21 cellular contexts compared by ENCODE assay signal in the genomic region with DNA sequence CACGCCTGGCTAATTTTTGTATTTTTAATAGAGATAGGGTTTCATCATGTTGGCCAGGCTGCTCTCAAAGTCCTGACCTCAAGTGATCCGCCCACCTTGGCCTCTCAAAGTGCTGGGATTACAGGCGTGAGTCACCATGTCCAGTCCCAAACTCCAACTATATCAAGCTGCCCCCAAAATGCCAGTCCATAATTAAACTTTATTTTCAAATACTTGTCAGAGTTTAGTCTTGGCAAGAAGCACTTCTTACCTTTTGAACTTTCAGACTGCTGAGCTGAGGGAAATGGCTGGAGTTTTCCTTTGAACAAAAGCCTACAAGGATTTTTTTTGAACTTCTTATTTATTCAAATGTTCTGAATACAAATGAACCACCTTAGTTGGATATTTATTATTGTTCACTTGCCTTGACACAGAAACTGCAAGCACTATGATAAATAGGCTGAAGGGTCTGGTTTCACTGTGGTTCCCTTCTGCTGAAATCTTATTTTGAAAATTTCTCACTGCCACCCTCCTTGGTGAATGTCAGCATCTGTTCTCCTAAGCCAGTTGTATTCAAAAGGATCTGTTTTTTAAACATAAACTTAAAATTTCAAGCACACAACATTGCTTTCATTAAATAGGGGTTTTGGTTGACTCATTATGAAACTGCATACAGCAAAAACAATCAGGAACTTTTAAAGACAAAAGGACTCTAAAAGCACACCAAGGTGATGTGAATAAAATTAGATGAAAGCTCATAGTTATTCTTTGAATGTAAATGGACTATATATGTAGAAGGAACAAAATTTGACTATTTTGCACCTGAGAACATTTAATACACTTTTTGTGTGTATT.
"Had no signal": no experiment of that assay in that cellular context is flagged by ENCODE, and none has a peak within 500 bp of the region (broad histone marks: within the 10 kb centered on the region; RNA-seq: fewer than 3 reads in every experiment).

No MANE protein-coding gene starts in this region.

- H3K4me1 ChIP-seq: breast epithelium, upper lobe of left lung had no signal

- H3K36me3 ChIP-seq: breast epithelium, upper lobe of left lung had no signal

- H3K4me3 ChIP-seq: breast epithelium, upper lobe of left lung had no signal

- FAIRE-seq: frontal cortex, small intestine had no signal

- H3K27ac ChIP-seq: breast epithelium, upper lobe of left lung, VCaP had no signal

- DNase-seq: activated CD4-positive, alpha-beta T cell treated with anti-CD3 and anti-CD28 coated beads for 1 hour; activated CD4-positive, alpha-beta T cell treated with anti-CD3 and anti-CD28 coated beads, Interleukin-2, amount 50 U/mL, for 4 hours; activated naive CD4-positive, alpha-beta T cell treated with anti-CD3 and anti-CD28 coated beads for 36 hours; activated naive CD8-positive, alpha-beta T cell treated with anti-CD3 and anti-CD28 coated beads, Interleukin-2, amount 50 U/mL, for 24 hours; aorta; cerebellar nuclear complex; effector memory CD4-positive, alpha-beta T cell; head of caudate nucleus; kidney glomerular epithelial cell; left ventricle myocardium superior; mesenchymal stem cell; nucleus accumbens; posterior cingulate gyrus; right cardiac atrium; small intestine; stimulated activated CD4-positive, alpha-beta T cell treated with anti-CD3 and anti-CD28 coated beads, Interleukin-4, amount 100 ng/mL, for 24 hours; stimulated activated naive CD8-positive, alpha-beta T cell treated with anti-CD3 and anti-CD28 coated beads, Interleukin-15, Interleukin-2, amounts not matched to agents 100 U/mL and 50 U/mL, for 24 hours; upper lobe of left lung had no signal

- H3K9me3 ChIP-seq: breast epithelium, upper lobe of left lung had no signal

- ATAC-seq: activated naive CD8-positive, alpha-beta T cell treated with anti-CD3 and anti-CD28 coated beads, Interleukin-2, amount 50 U/mL, for 24 hours; left ventricle myocardium superior; right cardiac atrium; stimulated activated naive CD8-positive, alpha-beta T cell treated with anti-CD3 and anti-CD28 coated beads, Interleukin-15, Interleukin-2, amounts not matched to agents 100 U/mL and 50 U/mL, for 24 hours had no signal
